ENCODE assay signal across 1 cellular context in genomic region chr9:33332956-33333355, GRCh38.
TF ChIP-seq lines count a peak whose summit lies in the region.

No MANE protein-coding gene starts in this region.

TF ChIP-seq in endothelial cell of umbilical vein, 7 proteins besides CTCF, POLR2A, EP300 and RAD21:
- peak; percentile 36 for TF ChIP-seq GATA2 (IDR thresholded peaks at IDR 0.05; ENCODE audit: insufficient read depth, insufficient read length, low read depth, low read length)
- peak; percentile 44 for TF ChIP-seq FOS (IDR thresholded peaks at IDR 0.05; ENCODE audit: borderline replicate concordance, insufficient read depth, low read length)
